18 cellular contexts compared by ENCODE assay signal in the genomic region with DNA sequence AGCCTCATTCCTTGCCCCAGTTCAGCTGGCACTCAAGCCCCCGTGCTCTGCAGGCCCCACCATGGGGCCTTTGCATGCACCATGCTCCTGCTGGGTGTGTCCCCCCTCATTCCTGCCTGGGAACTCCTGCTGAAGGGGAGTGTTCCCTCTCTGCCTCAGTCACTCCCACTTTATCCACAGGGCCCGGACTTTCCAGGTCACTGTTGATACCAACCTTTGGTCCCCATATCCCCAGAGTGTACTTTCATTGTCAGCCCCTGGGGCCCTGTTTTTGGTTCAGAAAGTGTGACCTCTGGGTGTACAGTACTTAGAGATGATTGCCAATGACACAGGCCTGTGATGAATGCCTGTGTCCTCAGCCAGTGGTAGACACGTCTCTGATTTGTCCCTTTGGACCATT. TPM values are rescaled to one million over a fixed set of nuclear protein-coding genes. Genes with fewer than 3 reads are reported as not detected.
DNase-seq lines count a peak whose midpoint lies in the region; ATAC-seq, FAIRE-seq and TF ChIP-seq lines count a peak whose summit lies in the region.
"Had no signal": no experiment of that assay in that cellular context is flagged by ENCODE, and none has a peak within 500 bp of the region (broad histone marks: within the 10 kb centered on the region; RNA-seq: fewer than 3 reads in every experiment).

No MANE protein-coding gene starts in this region.

- no peak overlapping the region for H3K4me2 ChIP-seq in mesenchymal stem cell (ENCODE audit: low read length, poor library complexity, severe bottlenecking)

- H4K8ac ChIP-seq in mesenchymal stem cell (ENCODE audit: low read length), result no peak overlapping the region

- H3K4me1 ChIP-seq in small intestine (ENCODE audit: control insufficient read depth in 2 of 2, insufficient read depth in 1 of 2, low read depth in 1 of 2, low read length in 1 of 2) (peaks cover 5 to 18% of the 10 kb centered on the region in 2 donors), mesenchymal stem cell (ENCODE audit: control insufficient read depth, insufficient read depth, low read depth, low read length) (peaks cover 8% of the 10 kb centered on the region)
- H3K4me1 ChIP-seq: uterus had no signal

- H3K4me1 Mint-ChIP-seq in activated T-cell treated with anti-CD3 and anti-CD28 coated beads, Interleukin-2, amount 50 U/mL, for 24 hours (ENCODE audit: low read depth), result peaks cover 53% of the 10 kb centered on the region
- H3K4me1 Mint-ChIP-seq in T-cell (peaks cover 56 to 66% (median 60%) of the 10 kb centered on the region in 3 donors), glutamatergic neuron (ENCODE audit: low read depth, unreplicated experiment) (no peaks in the 10 kb centered on the region)

- H3K14ac ChIP-seq in mesenchymal stem cell (ENCODE audit: low read length in 2 of 2), result no peak overlapping the region

- no peak overlapping the region for H3K9ac ChIP-seq in mesenchymal stem cell (ENCODE audit: low read length)

- FAIRE-seq in small intestine (lab: Jason Lieb, UNC), result no peak
- FAIRE-seq: H1 had no signal

- H3K9me3 ChIP-seq in small intestine (ENCODE audit: control insufficient read depth, low read depth) (no peaks in the 10 kb centered on the region), mesenchymal stem cell (ENCODE audit: control insufficient read depth, low read length) (no peaks in the 10 kb centered on the region)
- H3K9me3 ChIP-seq: uterus had no signal

- no peak overlapping the region for H2BK5ac ChIP-seq in mesenchymal stem cell (ENCODE audit: low read depth, low read length, poor library complexity, severe bottlenecking)

- no peak overlapping the region for H3K4ac ChIP-seq in mesenchymal stem cell (ENCODE audit: low read depth in 1 of 2, low read length in 2 of 2)

- H2AK5ac ChIP-seq in mesenchymal stem cell (ENCODE audit: low read length, severe bottlenecking), result no peak overlapping the region

- no peaks in the 10 kb centered on the region for H3K27me3 Mint-ChIP-seq in activated T-cell treated with anti-CD3 and anti-CD28 coated beads, Interleukin-2, amount 50 U/mL, for 24 hours
- H3K27me3 Mint-ChIP-seq in T-cell (no peaks in the 10 kb centered on the region), glutamatergic neuron (ENCODE audit: unreplicated experiment) (peaks cover 14% of the 10 kb centered on the region)
- H3K27me3 Mint-ChIP-seq: IgD-negative memory B cell had no signal

- no peaks in the 10 kb centered on the region for H3K79me1 ChIP-seq in mesenchymal stem cell (replicated peaks; ENCODE audit: low read length, poor library complexity, severe bottlenecking)

- H3K4me3 Mint-ChIP-seq in activated T-cell treated with anti-CD3 and anti-CD28 coated beads, Interleukin-2, amount 50 U/mL, for 24 hours, result peak overlapping the region; percentile 12
- H3K4me3 Mint-ChIP-seq in T-cell (peak overlapping the region in 1 of 3 donors; percentile 95), glutamatergic neuron (ENCODE audit: unreplicated experiment) (no peak overlapping the region)

- H2BK15ac ChIP-seq in mesenchymal stem cell (ENCODE audit: low read depth, poor library complexity, severe bottlenecking), result no peak overlapping the region

- H2BK120ac ChIP-seq in mesenchymal stem cell (ENCODE audit: low read depth, low read length), result no peak overlapping the region

- no peaks in the 10 kb centered on the region for H3K9me3 Mint-ChIP-seq in activated T-cell treated with anti-CD3 and anti-CD28 coated beads, Interleukin-2, amount 50 U/mL, for 24 hours
- no peaks in the 10 kb centered on the region for H3K9me3 Mint-ChIP-seq in T-cell
- peaks cover 3% of the 10 kb centered on the region for H3K9me3 Mint-ChIP-seq in glutamatergic neuron (ENCODE audit: unreplicated experiment)
- H3K9me3 Mint-ChIP-seq: IgD-negative memory B cell had no signal

- no peak for TF ChIP-seq CTCF in glutamatergic neuron (IDR thresholded peaks at IDR 0.05; ENCODE audit: partially characterized antibody, unreplicated experiment)

- H3K27me3 ChIP-seq in small intestine (ENCODE audit: control insufficient read depth in 2 of 2, insufficient read depth in 2 of 2, low read length in 2 of 2) (peaks cover 0 to 2% of the 10 kb centered on the region in 2 donors), mesenchymal stem cell (ENCODE audit: control insufficient read depth in 1 of 2, insufficient read depth in 1 of 2, low read length in 2 of 2) (peaks cover 27 to 40% of the 10 kb centered on the region in 2 experiments)
- H3K27me3 ChIP-seq: uterus had no signal

- no peak for ATAC-seq in T-cell (replicated peaks in 1 of 4)

- no peak overlapping the region for H4K91ac ChIP-seq in mesenchymal stem cell (ENCODE audit: low read length)

- POLR2A ChIA-PET in T-cell (lab: Charles Lee), result no interaction called here

- H3K36me3 Mint-ChIP-seq in activated T-cell treated with anti-CD3 and anti-CD28 coated beads, Interleukin-2, amount 50 U/mL, for 24 hours (ENCODE audit: low read depth), result peaks cover 10% of the 10 kb centered on the region
- H3K36me3 Mint-ChIP-seq in T-cell (peaks cover 16% of the 10 kb centered on the region), glutamatergic neuron (ENCODE audit: unreplicated experiment) (no peaks in the 10 kb centered on the region)

- no peak overlapping the region for H2AFZ ChIP-seq in mesenchymal stem cell (ENCODE audit: low read depth, low read length)

- no peak overlapping the region for H2BK12ac ChIP-seq in mesenchymal stem cell (ENCODE audit: low read length in 2 of 2)

- CTCF ChIA-PET in T-cell (lab: Charles Lee), result no interaction called here

- H3K4me3 ChIP-seq in small intestine (ENCODE audit: low read depth in 1 of 2, low read length in 2 of 2) (peak overlapping the region in 1 of 2 donors; percentile 83), mesenchymal stem cell (ENCODE audit: insufficient read depth in 1 of 2, low read depth in 1 of 2, low read length in 2 of 2) (no peak overlapping the region)
- H3K4me3 ChIP-seq: lung, uterus had no signal

- H3K27ac ChIP-seq in small intestine (ENCODE audit: low read depth in 1 of 2, low read length in 1 of 2), result peak overlapping the region; percentile 46 to 95
- no peak overlapping the region for H3K27ac ChIP-seq in mesenchymal stem cell (ENCODE audit: low read length, poor library complexity, severe bottlenecking)
- H3K27ac ChIP-seq: C4-2B, uterus had no signal

- no peak overlapping the region for H3K18ac ChIP-seq in mesenchymal stem cell (ENCODE audit: low read depth in 1 of 2, low read length in 2 of 2)

- no peaks in the 10 kb centered on the region for H3K36me3 ChIP-seq in small intestine (ENCODE audit: control insufficient read depth in 2 of 2, insufficient read depth in 2 of 2, low read length in 2 of 2)
- no peaks in the 10 kb centered on the region for H3K36me3 ChIP-seq in mesenchymal stem cell (ENCODE audit: control insufficient read depth in 1 of 2, insufficient read depth in 2 of 2, low read depth in 1 of 2, low read length in 2 of 2)
- H3K36me3 ChIP-seq: uterus had no signal

- peak overlapping the region; percentile 94 for H3K27ac Mint-ChIP-seq in activated T-cell treated with anti-CD3 and anti-CD28 coated beads, Interleukin-2, amount 50 U/mL, for 24 hours
- H3K27ac Mint-ChIP-seq in T-cell (peak overlapping the region; percentile 87 to 91), glutamatergic neuron (ENCODE audit: unreplicated experiment) (no peak overlapping the region)
- H3K27ac Mint-ChIP-seq: IgD-negative memory B cell had no signal

- H3K23ac ChIP-seq in mesenchymal stem cell (ENCODE audit: low read length in 2 of 2), result no peak overlapping the region

- no peak for DNase-seq in activated T-cell treated with anti-CD3 and anti-CD28 coated beads, Interleukin-2, amount 50 U/mL, for 24 hours
- no peak for DNase-seq in activated T-cell treated with anti-CD3 and anti-CD28 coated beads, Interleukin-2, amount 50 U/mL, for 1 hour
- DNase-seq in T-cell (no peak), glutamatergic neuron (peak; percentile 7), small intestine (peak; percentile 82), mesenchymal stem cell (no peak), SW480 (ENCODE audit: low spot score) (no peak), CD1c-positive myeloid dendritic cell (ENCODE audit: extremely low spot score) (no peak)
- DNase-seq: DMS79, NCI-H2107, NCI-H526 treated with DMSO at 0.1 percent for 48 hours, uterus had no signal

- WGBS in small intestine, 3 donors, result 36 to 56% (median 41%) methylated on average over 3 of the region's 3 CpGs
- WGBS in mesenchymal stem cell, result 75% methylated on average over 2 of the region's 3 CpGs

RNA-seq across cellular contexts. Expression of a gene that starts 2.9 kb away (rescaled TPM):
- 10 to 100 TPM in 4 of 5 donors, 1 to 10 TPM in 1; 8.4 to 21.0 (median 16.2) TPM for total RNA-seq in T-cell
- not detected for total RNA-seq in glutamatergic neuron (ENCODE audit: unreplicated experiment)
- 10 to 100 TPM; 10.7 to 27.5 (median 20.0) TPM for polyA plus RNA-seq in small intestine
- not detected for polyA plus RNA-seq in mesenchymal stem cell (2013, experiment 1 of 2)
- polyA plus RNA-seq in mesenchymal stem cell (2013, experiment 2 of 2), result not detected
- total RNA-seq: A673 had no signal
- polyA plus RNA-seq: neural cell had no signal

RNA-seq across cellular contexts. Expression of a gene that starts 33.9 kb away (rescaled TPM):
- total RNA-seq in T-cell (1 to 10 TPM in 3 of 5 donors, under 1 TPM in 2; 0.68 to 6.6 (median 6.0) TPM), glutamatergic neuron (ENCODE audit: unreplicated experiment) (4.2 TPM)
- polyA plus RNA-seq in small intestine, result 1 to 10 TPM; 2.5 to 4.8 (median 3.0) TPM
- polyA plus RNA-seq in mesenchymal stem cell (2013, experiment 1 of 2), result 3.6 TPM
- 3.5 TPM for polyA plus RNA-seq in mesenchymal stem cell (2013, experiment 2 of 2)

Comparison
In these comparisons a context has a peak if more than half of its experiments do, and no peak if none do; other contexts are left out.
1. DNase-seq: peak in glutamatergic neuron (single experiment) and small intestine (single experiment); none in activated T-cell treated with anti-CD3 and anti-CD28 coated beads, Interleukin-2, amount 50 U/mL, for 24 hours (single experiment), activated T-cell treated with anti-CD3 and anti-CD28 coated beads, Interleukin-2, amount 50 U/mL, for 1 hour (single experiment), T-cell (0 of 34), mesenchymal stem cell (single experiment), SW480 (single experiment) and CD1c-positive myeloid dendritic cell (single experiment).